ENCODE assay signal across 26 cellular contexts in genomic region chr17:35725058-35725457, GRCh38. TPM values are rescaled to one million over a fixed set of nuclear protein-coding genes. Genes with fewer than 3 reads are reported as not detected.
"Had no signal": no experiment of that assay in that cellular context is flagged by ENCODE, and none has a peak within 500 bp of the region (broad histone marks: within the 10 kb centered on the region; RNA-seq: fewer than 3 reads in every experiment).

No MANE protein-coding gene starts in this region.

- H3K4me3 Mint-ChIP-seq: central memory CD8-positive, alpha-beta T cell; immature natural killer cell; natural killer cell had no signal

- H3K4me1 ChIP-seq: lower lobe of right lung, right lobe of liver had no signal

- H3K27me3 ChIP-seq: gastroesophageal sphincter, right lobe of liver, stomach, transverse colon had no signal

- H3K27ac Mint-ChIP-seq: natural killer cell had no signal

- H3K9me3 ChIP-seq: gastroesophageal sphincter, left ventricle myocardium inferior, lower lobe of right lung, mucosa of descending colon, psoas muscle, right lobe of liver, stomach, thoracic aorta, transverse colon had no signal

- H3K4me3 ChIP-seq: gastroesophageal sphincter, left ventricle myocardium inferior, lower lobe of right lung, mucosa of descending colon, psoas muscle, right lobe of liver, stomach, thoracic aorta, transverse colon had no signal

- ATAC-seq: esophagus mucosa, left cardiac atrium, lower lobe of right lung, mucosa of descending colon, natural killer cell, psoas muscle, right lobe of liver had no signal

- H3K27ac ChIP-seq: left ventricle myocardium inferior, lower lobe of right lung, psoas muscle, right lobe of liver, thoracic aorta, transverse colon had no signal

- H3K27me3 Mint-ChIP-seq: central memory CD8-positive, alpha-beta T cell had no signal

- DNase-seq: effector memory CD4-positive, alpha-beta T cell; glutamatergic neuron; immature natural killer cell; left cardiac atrium; left ventricle myocardium inferior; lower lobe of right lung; mucosa of descending colon; natural killer cell; psoas muscle; retina; right lobe of liver; stimulated activated CD4-positive, alpha-beta T cell treated with anti-CD3 and anti-CD28 coated beads, Interleukin-2, amount 100 ng/mL, for 24 hours; stimulated activated CD4-positive, alpha-beta T cell treated with anti-CD3 and anti-CD28 coated beads, Interleukin-4, amount 100 ng/mL, for 4 hours; stimulated activated naive CD4-positive, alpha-beta T cell; stomach; substantia nigra; transverse colon had no signal

- H3K9me3 Mint-ChIP-seq: central memory CD8-positive, alpha-beta T cell; immature natural killer cell; natural killer cell had no signal

- H3K4me1 Mint-ChIP-seq: central memory CD8-positive, alpha-beta T cell; immature natural killer cell; natural killer cell had no signal

RNA-seq across cellular contexts. Expression of gene RASL10B, which starts 6.4 kb away (rescaled TPM):
- polyA plus RNA-seq: immature natural killer cell had no signal

RNA-seq across cellular contexts. Expression of gene GAS2L2, which starts 28.0 kb away (rescaled TPM):
- total RNA-seq: esophagus mucosa, fibroblast of villous mesenchyme, mucosa of descending colon, right lobe of liver, skeletal muscle tissue, thoracic aorta, transverse colon, urinary bladder had no signal
- polyA plus RNA-seq: immature natural killer cell had no signal

RNA-seq across cellular contexts. Expression of gene C17orf50, which starts 35.6 kb away (rescaled TPM):
- total RNA-seq: esophagus mucosa, fibroblast of villous mesenchyme, gastroesophageal sphincter, left cardiac atrium, left ventricle myocardium inferior, lower lobe of right lung, mucosa of descending colon, natural killer cell, omental fat pad, psoas muscle, right lobe of liver, skeletal muscle tissue, stomach, thoracic aorta, transverse colon, urinary bladder had no signal
- polyA plus RNA-seq: keratinocyte, stomach, urinary bladder had no signal
